33 cellular contexts compared by ENCODE assay signal in genomic region chr3:112874725-112875124, GRCh38. TPM values are rescaled to one million over a fixed set of nuclear protein-coding genes. Genes with fewer than 3 reads are reported as not detected.
A peak's percentile ranks its signal among the peaks of the same experiment; 100 is the strongest.
DNase-seq lines count a peak whose midpoint lies in the region; ATAC-seq, FAIRE-seq and TF ChIP-seq lines count a peak whose summit lies in the region.
"Had no signal": no experiment of that assay in that cellular context is flagged by ENCODE, and none has a peak within 500 bp of the region (broad histone marks: within the 10 kb centered on the region; RNA-seq: fewer than 3 reads in every experiment).

No MANE protein-coding gene starts in this region.

- peaks cover 0 to 30% (median 21%) of the 10 kb centered on the region in 8 donors for H3K9me3 Mint-ChIP-seq in CD4-positive, alpha-beta memory T cell
- H3K9me3 Mint-ChIP-seq in CD14-positive monocyte, result peaks cover 5 to 15% (median 10%) of the 10 kb centered on the region in 7 donors

- DNase-seq in GM10266 (ENCODE audit: extremely low spot score) (peak; percentile 9), GM19239 (ENCODE audit: insufficient read length, low spot score) (no peak), T-helper 17 cell (no peak), Right ventricle myocardium superior (no peak), CD14-positive monocyte (ENCODE audit: low spot score) (no peak)
- no peak for DNase-seq in CD4-positive, alpha-beta memory T cell
- DNase-seq: activated CD8-positive, alpha-beta memory T cell treated with anti-CD3 and anti-CD28 coated beads for 24 hours; activated naive CD4-positive, alpha-beta T cell treated with anti-CD3 and anti-CD28 coated beads for 36 hours; activated T-cell treated with anti-CD3 and anti-CD28 coated beads, Interleukin-2, amount 50 U/mL, for 72 hours; amygdala; endodermal cell; esophagus squamous epithelium; hypothalamus; KG1; left ventricle myocardium superior; NCI-H187 treated with DMSO at 0.1 percent for 48 hours; NCI-H345; NCI-H774; nephron progenitor cell; SHP77; stimulated activated CD8-positive, alpha-beta memory T cell treated with anti-CD3 and anti-CD28 coated beads, Interleukin-4, amount 100 ng/mL, for 48 hours; substantia nigra; T-cell; upper lobe of right lung had no signal

- CTCF ChIA-PET in CD4-positive, alpha-beta memory T cell (lab: Charles Lee; ENCODE audit: partially characterized antibody), result no interaction called here

- no peak overlapping the region for H3K27ac ChIP-seq in CD4-positive, alpha-beta memory T cell (ENCODE audit: low read depth, low read length)
- H3K27ac ChIP-seq: coronary artery, esophagus squamous epithelium, gastroesophageal sphincter, parathyroid adenoma, upper lobe of right lung had no signal

- H3K4me1 Mint-ChIP-seq in T-helper 17 cell, result peaks cover 3% of the 10 kb centered on the region
- peaks cover 0 to 2% (median 0%) of the 10 kb centered on the region in 4 donors for H3K4me1 Mint-ChIP-seq in CD4-positive, alpha-beta memory T cell
- H3K4me1 Mint-ChIP-seq in CD14-positive monocyte, result peaks cover 39% of the 10 kb centered on the region
- H3K4me1 Mint-ChIP-seq: endodermal cell, nephron progenitor cell had no signal

- no peaks in the 10 kb centered on the region for H3K27me3 ChIP-seq in CD4-positive, alpha-beta memory T cell (ENCODE audit: insufficient read depth, low read length)
- H3K27me3 ChIP-seq: esophagus squamous epithelium, gastroesophageal sphincter, upper lobe of right lung had no signal

- POLR2A ChIA-PET in CD4-positive, alpha-beta memory T cell (lab: Charles Lee; ENCODE audit: partially characterized antibody), result no interaction called here

- no peak for TF ChIP-seq CTCF in GM10266 (IDR thresholded peaks at IDR 0.05; ENCODE audit: control insufficient read depth, insufficient read depth, low read depth, missing control alignments)
- no peak for TF ChIP-seq CTCF in CD14-positive monocyte (IDR thresholded peaks at IDR 0.05)

- H3K4me3 ChIP-seq in CD4-positive, alpha-beta memory T cell (ENCODE audit: low read length in 2 of 2), result no peak overlapping the region
- H3K4me3 ChIP-seq: coronary artery, esophagus squamous epithelium, gastroesophageal sphincter, upper lobe of right lung had no signal

- no peaks in the 10 kb centered on the region for H3K9me3 ChIP-seq in T-helper 17 cell (ENCODE audit: control insufficient read depth, low read length, poor library complexity, severe bottlenecking)
- no peaks in the 10 kb centered on the region for H3K9me3 ChIP-seq in CD4-positive, alpha-beta memory T cell (ENCODE audit: control insufficient read depth in 1 of 2, low read length in 2 of 2)
- H3K9me3 ChIP-seq: upper lobe of right lung had no signal

- H3K36me3 Mint-ChIP-seq in T-helper 17 cell (ENCODE audit: low read depth), result no peaks in the 10 kb centered on the region
- H3K36me3 Mint-ChIP-seq in CD4-positive, alpha-beta memory T cell, result peaks cover 0 to 8% of the 10 kb centered on the region in 2 donors
- H3K36me3 Mint-ChIP-seq in CD14-positive monocyte, result peaks cover 0 to 2% of the 10 kb centered on the region in 2 donors

- peak; percentile 88 for FAIRE-seq in GM19239 (lab: Jason Lieb, UNC)
- FAIRE-seq: islet of Langerhans had no signal

- H3K27ac Mint-ChIP-seq in T-helper 17 cell (no peak overlapping the region), CD14-positive monocyte (no peak overlapping the region)
- peak overlapping the region in 1 of 7 donors; percentile 12 for H3K27ac Mint-ChIP-seq in CD4-positive, alpha-beta memory T cell
- H3K27ac Mint-ChIP-seq: activated naive CD4-positive, alpha-beta T cell treated with anti-CD3 and anti-CD28 coated beads for 36 hours; activated T-cell treated with anti-CD3 and anti-CD28 coated beads, Interleukin-2, amount 50 U/mL, for 72 hours; endodermal cell; nephron progenitor cell; T-cell had no signal

- intact Hi-C loops in CD4-positive, alpha-beta memory T cell (cut with micrococcal nuclease), result no loop called here
- intact Hi-C loops in Right ventricle myocardium superior (cut with DNase I), result no loop called here
- intact Hi-C loops in CD14-positive monocyte (cut with micrococcal nuclease), result loop anchor here (10.0 kb wide), 2 partner anchors 90 to 140 kb away; no protein-coding TSS in a partner anchor

- H3K4me3 Mint-ChIP-seq in T-helper 17 cell (peak overlapping the region; percentile 5), CD14-positive monocyte (no peak overlapping the region)
- no peak overlapping the region for H3K4me3 Mint-ChIP-seq in CD4-positive, alpha-beta memory T cell
- H3K4me3 Mint-ChIP-seq: activated naive CD4-positive, alpha-beta T cell treated with anti-CD3 and anti-CD28 coated beads for 36 hours; activated T-cell treated with anti-CD3 and anti-CD28 coated beads, Interleukin-2, amount 50 U/mL, for 72 hours; endodermal cell; nephron progenitor cell; T-cell had no signal

- H3K36me3 ChIP-seq in CD4-positive, alpha-beta memory T cell (ENCODE audit: insufficient read depth, low read length), result no peaks in the 10 kb centered on the region
- H3K36me3 ChIP-seq: esophagus squamous epithelium, gastroesophageal sphincter, upper lobe of right lung had no signal

- no peaks in the 10 kb centered on the region for H3K4me1 ChIP-seq in CD4-positive, alpha-beta memory T cell (ENCODE audit: insufficient read depth, low read length)
- H3K4me1 ChIP-seq: esophagus squamous epithelium, gastroesophageal sphincter, parathyroid adenoma, upper lobe of right lung had no signal

- ATAC-seq in HG03064 (IDR thresholded peaks at IDR 0.05; ENCODE audit: low read depth, unreplicated experiment) (peak; percentile 60), T-helper 17 cell (no peak), GM21619 (IDR thresholded peaks at IDR 0.05; ENCODE audit: unreplicated experiment) (no peak), Right ventricle myocardium superior (ENCODE audit: poor library complexity) (no peak)
- ATAC-seq: activated T-cell treated with anti-CD3 and anti-CD28 coated beads, Interleukin-2, amount 50 U/mL, for 72 hours; gastroesophageal sphincter; left ventricle myocardium superior; sciatic nerve; T-cell; upper lobe of right lung had no signal

- H3K27me3 Mint-ChIP-seq in T-helper 17 cell (no peaks in the 10 kb centered on the region), CD14-positive monocyte (ENCODE audit: low read depth in 3 of 3) (peaks cover 0 to 1% (median 0%) of the 10 kb centered on the region in 3 donors)
- peaks cover 0 to 2% of the 10 kb centered on the region in 2 donors for H3K27me3 Mint-ChIP-seq in CD4-positive, alpha-beta memory T cell
- H3K27me3 Mint-ChIP-seq: T-cell had no signal

RNA-seq across cellular contexts. Expression of gene CD200R1L, which starts 28.1 kb away (rescaled TPM):
- not detected for total RNA-seq in T-helper 17 cell
- total RNA-seq in CD4-positive, alpha-beta memory T cell, result not detected
- not detected for polyA plus RNA-seq in CD4-positive, alpha-beta memory T cell
- total RNA-seq in Right ventricle myocardium superior, result not detected
- polyA plus RNA-seq in CD14-positive monocyte, result not detected
- total RNA-seq: activated naive CD4-positive, alpha-beta T cell treated with anti-CD3 and anti-CD28 coated beads for 36 hours; activated T-cell treated with anti-CD3 and anti-CD28 coated beads, Interleukin-2, amount 50 U/mL, for 72 hours; endodermal cell; esophagus squamous epithelium; G401; gastroesophageal sphincter; left ventricle myocardium superior; mononuclear cell; sciatic nerve; T-cell; upper lobe of right lung had no signal

Comparison
In these comparisons a context has a peak if more than half of its experiments do, and no peak if none do; other contexts are left out.
1. intact Hi-C loops: an anchor here in CD14-positive monocyte (10.0 kb wide); none called in CD4-positive, alpha-beta memory T cell and Right ventricle myocardium superior.